Comparison of ENCODE assay signal across 24 cellular contexts in genomic region chr2:221425353-221425752, GRCh38.
"Had no signal": no experiment of that assay in that cellular context is flagged by ENCODE, and none has a peak within 500 bp of the region (broad histone marks: within the 10 kb centered on the region; RNA-seq: fewer than 3 reads in every experiment).

No MANE protein-coding gene starts in this region.

- H3K9me3 Mint-ChIP-seq: memory B cell; nephron; stimulated activated naive CD8-positive, alpha-beta T cell treated with anti-CD3 and anti-CD28 coated beads, Interleukin-15, amount 100 ng/mL, for 72 hours had no signal

- DNase-seq: effector CD4-positive, alpha-beta T cell; head of caudate nucleus; kidney; naive thymus-derived CD4-positive, alpha-beta T cell; occipital lobe; ovary; posterior cingulate gyrus; psoas muscle; right cardiac atrium; small intestine; stimulated activated CD4-positive, alpha-beta T cell treated with anti-CD3 and anti-CD28 coated beads, Interleukin-15, amount 100 ng/mL, for 24 hours; stimulated activated CD4-positive, alpha-beta T cell treated with anti-CD3 and anti-CD28 coated beads, Interleukin-2, amount 100 ng/mL, for 48 hours; stimulated activated naive CD4-positive, alpha-beta T cell; stimulated activated naive CD8-positive, alpha-beta T cell treated with anti-CD3 and anti-CD28 coated beads, Interleukin-15, amount 100 ng/mL, for 72 hours; transverse colon; upper lobe of right lung; uterus had no signal

- H2AFZ ChIP-seq: hepatocyte had no signal

- H3K27ac ChIP-seq: hepatocyte, ovary, psoas muscle, suprapubic skin, transverse colon, upper lobe of right lung, uterus had no signal

- H3K4me3 ChIP-seq: hepatocyte, lung, ovary, psoas muscle, suprapubic skin, transverse colon, upper lobe of right lung, uterus had no signal

- H3K4me1 ChIP-seq: psoas muscle, transverse colon, upper lobe of right lung, uterus had no signal

- H3K4me1 Mint-ChIP-seq: stimulated activated naive CD8-positive, alpha-beta T cell treated with anti-CD3 and anti-CD28 coated beads, Interleukin-15, amount 100 ng/mL, for 72 hours had no signal

- H3K27me3 Mint-ChIP-seq: memory B cell; naive thymus-derived CD4-positive, alpha-beta T cell; stimulated activated naive CD8-positive, alpha-beta T cell treated with anti-CD3 and anti-CD28 coated beads, Interleukin-15, amount 100 ng/mL, for 72 hours had no signal

- H3K4me2 ChIP-seq: hepatocyte had no signal

- H3K27me3 ChIP-seq: dorsolateral prefrontal cortex, hepatocyte, ovary, suprapubic skin, transverse colon, upper lobe of right lung, uterus had no signal

- ATAC-seq: left lobe of liver; naive thymus-derived CD4-positive, alpha-beta T cell; psoas muscle; right cardiac atrium; stimulated activated naive CD8-positive, alpha-beta T cell treated with anti-CD3 and anti-CD28 coated beads, Interleukin-15, amount 100 ng/mL, for 72 hours; upper lobe of right lung had no signal

- H3K4me3 Mint-ChIP-seq: memory B cell; naive thymus-derived CD4-positive, alpha-beta T cell; nephron; stimulated activated naive CD8-positive, alpha-beta T cell treated with anti-CD3 and anti-CD28 coated beads, Interleukin-15, amount 100 ng/mL, for 72 hours had no signal

- H3K9me3 ChIP-seq: ovary, psoas muscle, suprapubic skin, transverse colon, upper lobe of right lung, uterus had no signal

- H3K27ac Mint-ChIP-seq: memory B cell had no signal

- H3K36me3 ChIP-seq: ovary, transverse colon, upper lobe of right lung, uterus had no signal
